Comparison of ENCODE assay signal across 18 cellular contexts in genomic region chr19:29292562-29292961, GRCh38.
A peak's percentile ranks its signal among the peaks of the same experiment; 100 is the strongest.
DNase-seq lines count a peak whose midpoint lies in the region; ATAC-seq and TF ChIP-seq lines count a peak whose summit lies in the region.
"Had no signal": no experiment of that assay in that cellular context is flagged by ENCODE, and none has a peak within 500 bp of the region (broad histone marks: within the 10 kb centered on the region; RNA-seq: fewer than 3 reads in every experiment).

No MANE protein-coding gene starts in this region.

- ATAC-seq in natural killer cell treated with Interleukin-12 subunit alpha and Interleukin-12 subunit beta and Interleukin-15 and Interleukin-18, amount 100 ng/mL, for 72 hours, result no peak
- ATAC-seq in natural killer cell, result no peak
- no peak for ATAC-seq in upper lobe of right lung
- ATAC-seq: A549; CD8-positive, alpha-beta T cell had no signal

- H3K9me3 ChIP-seq in upper lobe of right lung, result no peaks in the 10 kb centered on the region
- H3K9me3 ChIP-seq: A549; BLaER1 treated with 17β-estradiol and CSF1 and Interleukin-3, amounts not matched to agents 10 nM and 100 nM; Caco-2 had no signal

- H3K27me3 ChIP-seq in upper lobe of right lung, result no peaks in the 10 kb centered on the region
- H3K27me3 ChIP-seq: BLaER1 treated with 17β-estradiol and CSF1 and Interleukin-3, amounts not matched to agents 10 nM and 100 nM had no signal

- H3K4me1 Mint-ChIP-seq in natural killer cell treated with Interleukin-12 subunit alpha and Interleukin-12 subunit beta and Interleukin-15 and Interleukin-18, amount 100 ng/mL, for 72 hours (ENCODE audit: low read depth in 2 of 2), result peaks cover 16 to 20% of the 10 kb centered on the region in 2 donors
- H3K4me1 Mint-ChIP-seq in natural killer cell, result peaks cover 14% of the 10 kb centered on the region in 2 donors
- H3K4me1 Mint-ChIP-seq: B cell had no signal

- no peak overlapping the region for H3K4me3 Mint-ChIP-seq in natural killer cell treated with Interleukin-12 subunit alpha and Interleukin-12 subunit beta and Interleukin-15 and Interleukin-18, amount 100 ng/mL, for 72 hours
- H3K4me3 Mint-ChIP-seq in natural killer cell, result no peak overlapping the region
- H3K4me3 Mint-ChIP-seq: B cell; CD4-positive, alpha-beta T cell; CD8-positive, alpha-beta T cell had no signal

- H3K36me3 Mint-ChIP-seq in natural killer cell treated with Interleukin-12 subunit alpha and Interleukin-12 subunit beta and Interleukin-15 and Interleukin-18, amount 100 ng/mL, for 72 hours, result no peaks in the 10 kb centered on the region
- H3K36me3 Mint-ChIP-seq in natural killer cell, result no peaks in the 10 kb centered on the region
- H3K36me3 Mint-ChIP-seq: CD8-positive, alpha-beta T cell had no signal

- H3K4me1 ChIP-seq in upper lobe of right lung, result no peaks in the 10 kb centered on the region
- H3K4me1 ChIP-seq: Caco-2 had no signal

- no peak overlapping the region for H3K4me3 ChIP-seq in upper lobe of right lung
- H3K4me3 ChIP-seq: A549; BLaER1 treated with 17β-estradiol and CSF1 and Interleukin-3, amounts not matched to agents 10 nM and 100 nM had no signal

- H3K27ac ChIP-seq in upper lobe of right lung, result no peak overlapping the region
- H3K27ac ChIP-seq: 22Rv1; A549; BLaER1 treated with 17β-estradiol and CSF1 and Interleukin-3, amounts not matched to agents 10 nM and 100 nM; C4-2B had no signal

- intact Hi-C loops in natural killer cell (cut with micrococcal nuclease) (no loop called here), upper lobe of right lung (cut with DNase I) (no loop called here)

- peak; percentile 16 for DNase-seq in activated effector memory CD4-positive, alpha-beta T cell treated with anti-CD3 and anti-CD28 coated beads, Interleukin-2, amount 50 U/mL, for 16 hours
- no peak for DNase-seq in activated effector memory CD4-positive, alpha-beta T cell treated with Interleukin-2 at 50 U/mL for 16 hours
- peak; percentile 18 for DNase-seq in natural killer cell treated with Interleukin-12 subunit alpha and Interleukin-12 subunit beta and Interleukin-15 and Interleukin-18, amount 100 ng/mL, for 72 hours (ENCODE audit: low spot score)
- no peak for DNase-seq in natural killer cell
- peak; percentile 13 for DNase-seq in upper lobe of right lung
- DNase-seq in NOMO-1 treated with dmso at 0.1 percent for 144 hours (lab: John Stamatoyannopoulos, UW; ENCODE audit: unreplicated experiment), result no peak
- DNase-seq: AML-193; Caco-2; Calu3; CD4-positive, alpha-beta T cell; CD8-positive, alpha-beta T cell; DMS79 treated with DMSO at 0.1 percent for 48 hours; GF-D8 had no signal

- H3K27me3 Mint-ChIP-seq in natural killer cell treated with Interleukin-12 subunit alpha and Interleukin-12 subunit beta and Interleukin-15 and Interleukin-18, amount 100 ng/mL, for 72 hours, result peaks cover 28 to 31% of the 10 kb centered on the region in 2 donors
- H3K27me3 Mint-ChIP-seq in natural killer cell (ENCODE audit: low read depth in 2 of 2), result peaks cover 9 to 23% of the 10 kb centered on the region in 2 donors

- H3K36me3 ChIP-seq in upper lobe of right lung, result no peaks in the 10 kb centered on the region
- H3K36me3 ChIP-seq: BLaER1 treated with 17β-estradiol and CSF1 and Interleukin-3, amounts not matched to agents 10 nM and 100 nM had no signal

- no peak overlapping the region for H3K27ac Mint-ChIP-seq in natural killer cell treated with Interleukin-12 subunit alpha and Interleukin-12 subunit beta and Interleukin-15 and Interleukin-18, amount 100 ng/mL, for 72 hours
- H3K27ac Mint-ChIP-seq in natural killer cell, result no peak overlapping the region
- H3K27ac Mint-ChIP-seq: B cell; CD4-positive, alpha-beta T cell; CD8-positive, alpha-beta T cell had no signal

- TF ChIP-seq CTCF in natural killer cell (IDR thresholded peaks at IDR 0.05) (no peak), upper lobe of right lung (IDR thresholded peaks at IDR 0.05) (no peak)

- no peaks in the 10 kb centered on the region for H3K9me3 Mint-ChIP-seq in natural killer cell treated with Interleukin-12 subunit alpha and Interleukin-12 subunit beta and Interleukin-15 and Interleukin-18, amount 100 ng/mL, for 72 hours
- H3K9me3 Mint-ChIP-seq in natural killer cell, result no peaks in the 10 kb centered on the region
- H3K9me3 Mint-ChIP-seq: CD4-positive, alpha-beta T cell; CD8-positive, alpha-beta T cell had no signal

Comparison
In these comparisons a context has a peak if more than half of its experiments do, and no peak if none do; other contexts are left out.
1. DNase-seq: peak in activated effector memory CD4-positive, alpha-beta T cell treated with anti-CD3 and anti-CD28 coated beads, Interleukin-2, amount 50 U/mL, for 16 hours (single experiment), natural killer cell treated with Interleukin-12 subunit alpha and Interleukin-12 subunit beta and Interleukin-15 and Interleukin-18, amount 100 ng/mL, for 72 hours (single experiment) and upper lobe of right lung (single experiment); none in activated effector memory CD4-positive, alpha-beta T cell treated with Interleukin-2 at 50 U/mL for 16 hours (single experiment), natural killer cell (single experiment) and NOMO-1 treated with dmso at 0.1 percent for 144 hours (single experiment).